ENCODE assay signal across 1 cellular context in the genomic region with DNA sequence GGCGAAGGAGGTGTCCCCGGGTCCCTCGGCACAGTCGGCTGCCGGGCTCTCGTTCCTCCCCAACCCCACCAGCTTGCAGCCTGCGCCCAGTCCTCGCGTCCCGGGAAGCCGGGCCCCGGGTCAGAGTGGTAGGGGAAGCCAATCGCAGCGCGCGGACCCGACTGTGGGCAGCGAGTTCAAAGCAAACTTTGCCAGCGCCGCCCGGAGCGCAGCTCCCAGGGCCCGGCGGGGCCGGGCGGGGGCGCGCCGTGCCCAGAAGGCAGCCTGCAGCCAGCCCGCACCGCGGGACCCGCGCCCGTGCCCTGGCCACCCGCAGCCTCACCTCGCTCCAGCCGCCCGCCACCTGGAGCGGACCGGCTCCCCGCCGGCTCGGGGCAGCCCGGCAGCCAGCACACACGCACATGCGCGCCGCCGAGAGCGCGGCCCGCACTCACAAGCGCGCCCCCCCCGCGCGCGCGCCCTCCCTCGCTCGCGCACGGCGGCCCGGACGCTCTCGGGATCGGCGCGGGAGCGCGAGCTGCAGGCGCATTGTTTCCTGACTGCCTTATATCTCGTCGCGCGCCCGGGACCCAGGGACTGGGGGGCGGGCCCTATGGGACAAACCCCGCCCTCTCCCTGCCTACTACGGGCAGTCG.
TF ChIP-seq lines count a peak whose summit lies in the region.

A gene with protein sequence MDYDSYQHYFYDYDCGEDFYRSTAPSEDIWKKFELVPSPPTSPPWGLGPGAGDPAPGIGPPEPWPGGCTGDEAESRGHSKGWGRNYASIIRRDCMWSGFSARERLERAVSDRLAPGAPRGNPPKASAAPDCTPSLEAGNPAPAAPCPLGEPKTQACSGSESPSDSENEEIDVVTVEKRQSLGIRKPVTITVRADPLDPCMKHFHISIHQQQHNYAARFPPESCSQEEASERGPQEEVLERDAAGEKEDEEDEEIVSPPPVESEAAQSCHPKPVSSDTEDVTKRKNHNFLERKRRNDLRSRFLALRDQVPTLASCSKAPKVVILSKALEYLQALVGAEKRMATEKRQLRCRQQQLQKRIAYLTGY (minus strand): TSS at position 432 of the 635 bp plus-strand sequence. CDS start 483 bp downstream, outside the sequence.

TF ChIP-seq in neural cell, 6 proteins besides CTCF, POLR2A, EP300 and RAD21:
- TF ChIP-seq EZH2 (IDR thresholded peaks at IDR 0.05; ENCODE audit: borderline replicate concordance, insufficient read depth, low read length, poor library complexity, severe bottlenecking) (no peak), POLR2AphosphoS5 (IDR thresholded peaks at IDR 0.05) (peak; percentile 46), SMC3 (conservative IDR thresholded peaks at IDR 0.05; ENCODE audit: poor library complexity) (no peak), MXI1 (conservative IDR thresholded peaks at IDR 0.05; ENCODE audit: poor library complexity, severe bottlenecking) (peak; percentile 75), TAF1 (IDR thresholded peaks at IDR 0.05; ENCODE audit: low read depth) (peak; percentile 37)
- TF ChIP-seq, protein P1, sequence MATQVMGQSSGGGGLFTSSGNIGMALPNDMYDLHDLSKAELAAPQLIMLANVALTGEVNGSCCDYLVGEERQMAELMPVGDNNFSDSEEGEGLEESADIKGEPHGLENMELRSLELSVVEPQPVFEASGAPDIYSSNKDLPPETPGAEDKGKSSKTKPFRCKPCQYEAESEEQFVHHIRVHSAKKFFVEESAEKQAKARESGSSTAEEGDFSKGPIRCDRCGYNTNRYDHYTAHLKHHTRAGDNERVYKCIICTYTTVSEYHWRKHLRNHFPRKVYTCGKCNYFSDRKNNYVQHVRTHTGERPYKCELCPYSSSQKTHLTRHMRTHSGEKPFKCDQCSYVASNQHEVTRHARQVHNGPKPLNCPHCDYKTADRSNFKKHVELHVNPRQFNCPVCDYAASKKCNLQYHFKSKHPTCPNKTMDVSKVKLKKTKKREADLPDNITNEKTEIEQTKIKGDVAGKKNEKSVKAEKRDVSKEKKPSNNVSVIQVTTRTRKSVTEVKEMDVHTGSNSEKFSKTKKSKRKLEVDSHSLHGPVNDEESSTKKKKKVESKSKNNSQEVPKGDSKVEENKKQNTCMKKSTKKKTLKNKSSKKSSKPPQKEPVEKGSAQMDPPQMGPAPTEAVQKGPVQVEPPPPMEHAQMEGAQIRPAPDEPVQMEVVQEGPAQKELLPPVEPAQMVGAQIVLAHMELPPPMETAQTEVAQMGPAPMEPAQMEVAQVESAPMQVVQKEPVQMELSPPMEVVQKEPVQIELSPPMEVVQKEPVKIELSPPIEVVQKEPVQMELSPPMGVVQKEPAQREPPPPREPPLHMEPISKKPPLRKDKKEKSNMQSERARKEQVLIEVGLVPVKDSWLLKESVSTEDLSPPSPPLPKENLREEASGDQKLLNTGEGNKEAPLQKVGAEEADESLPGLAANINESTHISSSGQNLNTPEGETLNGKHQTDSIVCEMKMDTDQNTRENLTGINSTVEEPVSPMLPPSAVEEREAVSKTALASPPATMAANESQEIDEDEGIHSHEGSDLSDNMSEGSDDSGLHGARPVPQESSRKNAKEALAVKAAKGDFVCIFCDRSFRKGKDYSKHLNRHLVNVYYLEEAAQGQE (IDR thresholded peaks at IDR 0.05; ENCODE audit: borderline replicate concordance), result peak; percentile 26
